12 cellular contexts compared by ENCODE assay signal in genomic region chr17:31491794-31492171, GRCh38.
A peak's percentile ranks its signal among the peaks of the same experiment; 100 is the strongest.
DNase-seq lines count a peak whose midpoint lies in the region; ATAC-seq and TF ChIP-seq lines count a peak whose summit lies in the region.
"Had no signal": no experiment of that assay in that cellular context is flagged by ENCODE, and none has a peak within 500 bp of the region (broad histone marks: within the 10 kb centered on the region; RNA-seq: fewer than 3 reads in every experiment).

No MANE protein-coding gene starts in this region.

- H3K4me3 Mint-ChIP-seq in activated T-cell treated with anti-CD3 and anti-CD28 coated beads, Interleukin-2, amount 50 U/mL, for 24 hours = peak overlapping the region; percentile 9
- peak overlapping the region; percentile 74 to 93 for H3K4me3 Mint-ChIP-seq in stimulated activated naive CD8-positive, alpha-beta T cell treated with anti-CD3 and anti-CD28 coated beads, Interleukin-15, amount 100 ng/mL, for 72 hours

- peaks cover 87% of the 10 kb centered on the region for H3K4me1 Mint-ChIP-seq in activated T-cell treated with anti-CD3 and anti-CD28 coated beads, Interleukin-2, amount 50 U/mL, for 24 hours (ENCODE audit: low read depth)
- peaks cover 90% of the 10 kb centered on the region for H3K4me1 Mint-ChIP-seq in stimulated activated naive CD8-positive, alpha-beta T cell treated with anti-CD3 and anti-CD28 coated beads, Interleukin-15, amount 100 ng/mL, for 72 hours

- peaks cover 34 to 91% (median 67%) of the 10 kb centered on the region in 3 donors for H3K4me1 ChIP-seq in esophagus squamous epithelium

- H3K4me3 ChIP-seq in esophagus squamous epithelium = no peak overlapping the region
- H3K4me3 ChIP-seq: GM23248 had no signal

- H3K36me3 ChIP-seq in esophagus squamous epithelium = no peaks in the 10 kb centered on the region

- H3K36me3 Mint-ChIP-seq in activated T-cell treated with anti-CD3 and anti-CD28 coated beads, Interleukin-2, amount 50 U/mL, for 24 hours (ENCODE audit: low read depth) = peaks cover 8% of the 10 kb centered on the region

- no peak for DNase-seq in activated T-cell treated with anti-CD3 and anti-CD28 coated beads, Interleukin-2, amount 50 U/mL, for 24 hours
- DNase-seq in activated T-cell treated with anti-CD3 and anti-CD28 coated beads for 4 hours = no peak
- DNase-seq in esophagus squamous epithelium (lab: John Stamatoyannopoulos, UW) = no peak
- DNase-seq in stimulated activated naive CD8-positive, alpha-beta T cell treated with anti-CD3 and anti-CD28 coated beads, Interleukin-15, amount 100 ng/mL, for 72 hours = no peak
- no peak for DNase-seq in COLO829 (ENCODE audit: low spot score)
- DNase-seq: amniotic stem cell, GM23248, NCI-H2227 treated with DMSO at 0.1 percent for 48 hours, Right ventricle myocardium superior had no signal

- H3K9me3 Mint-ChIP-seq in activated T-cell treated with anti-CD3 and anti-CD28 coated beads, Interleukin-2, amount 50 U/mL, for 24 hours = no peaks in the 10 kb centered on the region
- no peaks in the 10 kb centered on the region for H3K9me3 Mint-ChIP-seq in stimulated activated naive CD8-positive, alpha-beta T cell treated with anti-CD3 and anti-CD28 coated beads, Interleukin-15, amount 100 ng/mL, for 72 hours

- 0 out of 2 replicates have a peak, but pooled peaks have one; percentile 5 for TF ChIP-seq POLR2A in Raji (IDR thresholded peaks at IDR 0.05; ENCODE audit: insufficient read depth, low read depth, low read length)
- no peak for TF ChIP-seq POLR2A in esophagus squamous epithelium (IDR thresholded peaks at IDR 0.05)

- no peaks in the 10 kb centered on the region for H3K27me3 Mint-ChIP-seq in activated T-cell treated with anti-CD3 and anti-CD28 coated beads, Interleukin-2, amount 50 U/mL, for 24 hours
- no peaks in the 10 kb centered on the region for H3K27me3 Mint-ChIP-seq in stimulated activated naive CD8-positive, alpha-beta T cell treated with anti-CD3 and anti-CD28 coated beads, Interleukin-15, amount 100 ng/mL, for 72 hours

- intact Hi-C loops in esophagus squamous epithelium (cut with DNase I) = no loop called here

- H3K27me3 ChIP-seq in esophagus squamous epithelium = peaks cover 0 to 14% (median 0%) of the 10 kb centered on the region in 4 donors

- no peak for ATAC-seq in stimulated activated naive CD8-positive, alpha-beta T cell treated with anti-CD3 and anti-CD28 coated beads, Interleukin-15, amount 100 ng/mL, for 72 hours
- ATAC-seq in GM21786 (IDR thresholded peaks at IDR 0.05; ENCODE audit: unreplicated experiment) (no peak), HG02759 (IDR thresholded peaks at IDR 0.05; ENCODE audit: unreplicated experiment) (no peak)

- H3K9me3 ChIP-seq in esophagus squamous epithelium = no peaks in the 10 kb centered on the region

- H3K27ac Mint-ChIP-seq in activated T-cell treated with anti-CD3 and anti-CD28 coated beads, Interleukin-2, amount 50 U/mL, for 24 hours = peak overlapping the region; percentile 96
- no peak overlapping the region for H3K27ac Mint-ChIP-seq in stimulated activated naive CD8-positive, alpha-beta T cell treated with anti-CD3 and anti-CD28 coated beads, Interleukin-15, amount 100 ng/mL, for 72 hours

- peak overlapping the region; percentile 18 to 30 (median 24) for H3K27ac ChIP-seq in esophagus squamous epithelium
- H3K27ac ChIP-seq: GM23248 had no signal

- no peak for TF ChIP-seq CTCF in esophagus squamous epithelium (IDR thresholded peaks at IDR 0.05)

- 35 to 59% methylated on average over 5 to 11 of the region's 13 CpGs for WGBS in esophagus squamous epithelium, 2 donors
